Comparison of ENCODE assay signal across 8 cellular contexts in genomic region chr16:48611329-48612137, GRCh38. TPM values are rescaled to one million over a fixed set of nuclear protein-coding genes. Genes with fewer than 3 reads are reported as not detected.
DNase-seq lines count a peak whose midpoint lies in the region; ATAC-seq and TF ChIP-seq lines count a peak whose summit lies in the region.

No MANE protein-coding gene starts in this region.

- H3K27me3 Mint-ChIP-seq in stimulated activated naive CD8-positive, alpha-beta T cell treated with anti-CD3 and anti-CD28 coated beads, Interleukin-15, Interleukin-2, amounts not matched to agents 100 ng/mL and 50 ng/mL, for 24 hours: no peaks in the 10 kb centered on the region

- H3K4me3 Mint-ChIP-seq in stimulated activated naive CD8-positive, alpha-beta T cell treated with anti-CD3 and anti-CD28 coated beads, Interleukin-15, Interleukin-2, amounts not matched to agents 100 ng/mL and 50 ng/mL, for 24 hours: peak overlapping the region; percentile 69

- peak overlapping the region; percentile 94 for H3K27ac Mint-ChIP-seq in stimulated activated naive CD8-positive, alpha-beta T cell treated with anti-CD3 and anti-CD28 coated beads, Interleukin-15, Interleukin-2, amounts not matched to agents 100 ng/mL and 50 ng/mL, for 24 hours

- H3K27me3 ChIP-seq in OCI-LY3 (ENCODE audit: low read depth, low read length): no peaks in the 10 kb centered on the region

- peak overlapping the region; percentile 37 for H3K9ac ChIP-seq in OCI-LY3 (ENCODE audit: low read length)

- ATAC-seq in HG03442 (IDR thresholded peaks at IDR 0.05; ENCODE audit: unreplicated experiment): no peak

- H3K79me2 ChIP-seq in OCI-LY3 (ENCODE audit: low read length): peaks cover 38% of the 10 kb centered on the region

- H3K36me3 Mint-ChIP-seq in stimulated activated naive CD8-positive, alpha-beta T cell treated with anti-CD3 and anti-CD28 coated beads, Interleukin-15, Interleukin-2, amounts not matched to agents 100 ng/mL and 50 ng/mL, for 24 hours (ENCODE audit: low read depth): peaks cover 9% of the 10 kb centered on the region

- no peak overlapping the region for H2AFZ ChIP-seq in OCI-LY3 (ENCODE audit: low read depth, low read length)

- peaks cover 41% of the 10 kb centered on the region for H3K4me1 Mint-ChIP-seq in stimulated activated naive CD8-positive, alpha-beta T cell treated with anti-CD3 and anti-CD28 coated beads, Interleukin-15, Interleukin-2, amounts not matched to agents 100 ng/mL and 50 ng/mL, for 24 hours (ENCODE audit: low read depth)

- H3K9me3 Mint-ChIP-seq in stimulated activated naive CD8-positive, alpha-beta T cell treated with anti-CD3 and anti-CD28 coated beads, Interleukin-15, Interleukin-2, amounts not matched to agents 100 ng/mL and 50 ng/mL, for 24 hours: no peaks in the 10 kb centered on the region

- H3K9me3 ChIP-seq in OCI-LY3 (ENCODE audit: insufficient read depth, low read length): no peaks in the 10 kb centered on the region

- peaks cover 47% of the 10 kb centered on the region for H3K4me1 ChIP-seq in OCI-LY3 (ENCODE audit: low read length)

- H4K20me1 ChIP-seq in OCI-LY3 (ENCODE audit: insufficient read depth, low read length): peaks cover 19% of the 10 kb centered on the region

- peak; percentile 9 for DNase-seq in NCI-H2107 (lab: John Stamatoyannopoulos, UW)
- DNase-seq in NCI-H2107 treated with DMSO at 0.1 percent for 48 hours (lab: John Stamatoyannopoulos, UW; ENCODE audit: unreplicated experiment): no peak
- DNase-seq in activated gamma-delta T cell treated with Interleukin-2 at 50 U/mL for 16 hours: peak; percentile 74
- DNase-seq in lung microvascular endothelial cell (ENCODE audit: low read depth in 2 of 2): peak; percentile 52 to 60
- DNase-seq in T1000 (lab: John Stamatoyannopoulos, UW): no peak

- H3K36me3 ChIP-seq in OCI-LY3 (replicated peaks; ENCODE audit: low read depth, low read length): peaks cover 9% of the 10 kb centered on the region

- no peak overlapping the region for H3K27ac ChIP-seq in OCI-LY3 (ENCODE audit: low read length)

- TF ChIP-seq CTCF in OCI-LY3 (IDR thresholded peaks at IDR 0.05; ENCODE audit: low read depth, low read length): no peak

- peak overlapping the region; percentile 97 for H3K4me3 ChIP-seq in OCI-LY3 (ENCODE audit: low read length)

- H3K4me2 ChIP-seq in OCI-LY3 (ENCODE audit: low read length): peak overlapping the region; percentile 68

RNA-seq across cellular contexts. Expression of gene N4BP1, which starts 1.6 kb away (rescaled TPM):
- total RNA-seq in lung microvascular endothelial cell: 7.4 and 12.7 TPM in 2 replicates

Comparison
In these comparisons a context has a peak if more than half of its experiments do, and no peak if none do; other contexts are left out.
1. DNase-seq: peak in NCI-H2107 (single experiment), activated gamma-delta T cell treated with Interleukin-2 at 50 U/mL for 16 hours (single experiment) and lung microvascular endothelial cell (2 of 2); none in NCI-H2107 treated with DMSO at 0.1 percent for 48 hours (single experiment) and T1000 (single experiment).